In genomic region chr17:79023180-79023705, GRCh38 we compare ENCODE assay signal across 2 cellular contexts.
TF ChIP-seq lines count a peak whose summit lies in the region.

No MANE protein-coding gene starts in this region.

TF ChIP-seq in IMR-90, 13 proteins besides CTCF, POLR2A, EP300 and RAD21:
- TF ChIP-seq NFE2L2 (IDR thresholded peaks at IDR 0.05; ENCODE audit: low read depth, low read length) (no peak), CHD1 (IDR thresholded peaks at IDR 0.05; ENCODE audit: low read depth, low read length) (no peak), CEBPB (IDR thresholded peaks at IDR 0.05; ENCODE audit: low read depth, low read length) (no peak), MAZ (IDR thresholded peaks at IDR 0.05; ENCODE audit: borderline replicate concordance, low read depth, low read length) (no peak), ELK1 (IDR thresholded peaks at IDR 0.05; ENCODE audit: borderline replicate concordance, low read depth, low read length) (no peak), MAFK (IDR thresholded peaks at IDR 0.05; ENCODE audit: low read depth, low read length) (no peak), BHLHE40 (IDR thresholded peaks at IDR 0.05; ENCODE audit: low read depth, low read length) (no peak), USF2 (IDR thresholded peaks at IDR 0.05; ENCODE audit: low read depth, low read length) (no peak), MXI1 (IDR thresholded peaks at IDR 0.05; ENCODE audit: borderline replicate concordance, low read depth, low read length) (no peak)
TF ChIP-seq in IMR-90: peak in this region for 0.

TF ChIP-seq in H1, 55 proteins besides CTCF, POLR2A, EP300 and RAD21:
- TF ChIP-seq RFX5 (IDR thresholded peaks at IDR 0.05; ENCODE audit: borderline replicate concordance, low read depth, low read length) (no peak), YY1 (IDR thresholded peaks at IDR 0.05; ENCODE audit: low read depth, low read length) (no peak), SIN3A (conservative IDR thresholded peaks at IDR 0.05 in 1 of 2, IDR thresholded peaks at IDR 0.05 in 1 of 2; ENCODE audit: low read depth in 1 of 2, low read length in 2 of 2) (no peak), TCF12 (IDR thresholded peaks at IDR 0.05; ENCODE audit: low read depth, low read length) (no peak), ATF3 (IDR thresholded peaks at IDR 0.05; ENCODE audit: insufficient read depth, low read depth, low read length) (no peak), SIRT6 (IDR thresholded peaks at IDR 0.05; ENCODE audit: low read length) (no peak), ZNF274 (IDR thresholded peaks at IDR 0.05; ENCODE audit: borderline replicate concordance, extremely low read depth, low read length) (no peak), CBX8 (IDR thresholded peaks at IDR 0.05; ENCODE audit: borderline replicate concordance, low read depth, low read length) (no peak), USF2 (IDR thresholded peaks at IDR 0.05; ENCODE audit: low read length) (no peak), CTBP2 (IDR thresholded peaks at IDR 0.05; ENCODE audit: borderline replicate concordance, insufficient read depth, insufficient read length, low read length) (no peak), MAX (IDR thresholded peaks at IDR 0.05) (no peak), EGR1 (IDR thresholded peaks at IDR 0.05; ENCODE audit: borderline replicate concordance, low read depth, low read length) (no peak), JUND (IDR thresholded peaks at IDR 0.05; ENCODE audit: low read length) (no peak), KDM4A (IDR thresholded peaks at IDR 0.05; ENCODE audit: low read depth, low read length, severe bottlenecking) (no peak), CREB1 (IDR thresholded peaks at IDR 0.05) (no peak), SRF (IDR thresholded peaks at IDR 0.05; ENCODE audit: low read depth, low read length) (no peak), FOSL1 (IDR thresholded peaks at IDR 0.05; ENCODE audit: insufficient read depth, low read depth, low read length) (no peak)
